ENCODE assay signal across 14 cellular contexts in the genomic region with DNA sequence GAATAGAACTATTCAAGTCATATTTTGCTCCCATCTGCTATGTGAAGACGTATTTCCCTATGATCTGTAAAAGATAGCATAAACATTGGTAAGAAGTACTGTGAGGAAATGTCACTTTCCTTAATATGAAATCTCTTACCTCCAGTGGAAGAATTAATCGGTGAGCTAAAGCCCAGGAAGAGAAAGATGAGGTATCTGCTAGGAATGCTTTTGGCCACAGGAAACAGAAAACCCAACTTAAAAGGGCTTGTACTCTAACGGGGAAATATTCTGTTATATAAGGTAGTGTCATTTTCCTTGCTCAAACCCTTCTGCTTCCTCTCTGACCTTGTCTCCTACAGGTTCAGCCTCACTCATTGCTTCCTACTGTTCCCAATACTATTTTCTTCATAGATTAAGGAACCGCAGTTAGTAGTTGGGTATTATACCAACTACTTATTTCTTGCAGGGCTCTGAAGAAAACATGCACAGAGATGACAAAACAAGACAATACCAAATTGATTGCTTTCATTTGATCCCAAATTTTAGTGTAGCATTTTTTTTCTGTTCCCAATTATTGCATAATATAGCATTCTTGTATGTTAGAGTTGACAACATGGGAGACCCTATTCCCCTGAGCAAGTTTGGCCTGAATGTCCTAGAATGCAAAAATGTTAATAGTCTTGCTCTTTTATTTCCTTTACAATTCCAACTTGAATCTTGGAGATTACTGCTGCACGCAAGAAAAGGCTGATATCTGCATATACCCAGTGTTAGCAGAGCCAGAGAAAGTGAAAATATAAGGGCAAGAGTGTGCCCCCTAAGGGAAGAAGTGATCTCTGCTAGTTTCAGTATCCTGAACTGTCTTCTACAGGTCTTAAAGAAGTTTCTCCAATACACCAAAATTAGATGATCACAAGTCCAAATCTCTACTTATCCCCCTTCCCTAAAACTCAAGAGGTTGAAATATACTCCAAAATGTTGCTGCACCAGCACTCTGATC.
DNase-seq lines count a peak whose midpoint lies in the region; ATAC-seq, FAIRE-seq and TF ChIP-seq lines count a peak whose summit lies in the region.
"Had no signal": no experiment of that assay in that cellular context is flagged by ENCODE, and none has a peak within 500 bp of the region (broad histone marks: within the 10 kb centered on the region; RNA-seq: fewer than 3 reads in every experiment).

No MANE protein-coding gene starts in this region.

- peak overlapping the region; percentile 56; the same call in 1 of the 2 replicates for H3K4me2 ChIP-seq in K562 (ENCODE audit: insufficient read depth, low read length)
- H3K4me2 ChIP-seq: A549 had no signal

- H3K4me1 Mint-ChIP-seq in progenitor cell of endocrine pancreas (ENCODE audit: low read depth) = peaks cover 11% of the 10 kb centered on the region

- peak; percentile 52 for FAIRE-seq in K562 (lab: Jason Lieb, UNC)
- FAIRE-seq: A549 had no signal

- peak; percentile 76 for ATAC-seq in K562
- no peak for ATAC-seq in HG03342 (IDR thresholded peaks at IDR 0.05; ENCODE audit: unreplicated experiment)
- no peak for ATAC-seq in HG03457 (IDR thresholded peaks at IDR 0.05; ENCODE audit: unreplicated experiment)
- ATAC-seq: A549 had no signal

- H3K9me1 ChIP-seq in K562 (ENCODE audit: control insufficient read depth, insufficient read depth, low read length) = no peaks in the 10 kb centered on the region

- no peak for TF ChIP-seq EP300 in K562 (IDR thresholded peaks at IDR 0.05; ENCODE audit: low read length)

- in situ Hi-C loops in K562 (cut with MboI) = no loop called here

- POLR2A ChIA-PET in K562 (lab: Yijun Ruan, JAX) = interaction anchor here (0.9 to 1.0 kb wide), 2 partner anchors 11 to 20 kb away, joined by 3 to 4 read pairs; no protein-coding TSS in a partner anchor

- no peaks in the 10 kb centered on the region for H4K20me1 ChIP-seq in K562 (replicated peaks; ENCODE audit: control insufficient read depth, insufficient read depth, low read length)

- peak overlapping the region; percentile 91 for H3K27ac ChIP-seq in K562 (ENCODE audit: extremely low read depth, low read depth, low read length)
- H3K27ac ChIP-seq: A549, left ventricle myocardium inferior, parathyroid adenoma had no signal

- TF ChIP-seq POLR2A in K562 (conservative IDR thresholded peaks at IDR 0.05) = no peak

- TF ChIP-seq CTCF in K562 (IDR thresholded peaks at IDR 0.05 in 2 of 3, conservative IDR thresholded peaks at IDR 0.05 in 1 of 3; ENCODE audit: insufficient read depth in 2 of 3, low read depth in 1 of 3, low read length in 3 of 3) (peak; percentile 33 to 49 (median 44); a peak in 4 of 6 replicates), progenitor cell of endocrine pancreas (IDR thresholded peaks at IDR 0.05; ENCODE audit: unreplicated experiment) (no peak)

- CTCF ChIA-PET in K562 (lab: Yijun Ruan, JAX; ENCODE audit: low intra/inter-chr PET ratio) = no interaction called here

- peak overlapping the region; percentile 94 for H2AFZ ChIP-seq in K562 (ENCODE audit: low read depth, low read length)
- H2AFZ ChIP-seq: parathyroid adenoma had no signal

- no peak overlapping the region for H3K4me3 ChIP-seq in K562
- H3K4me3 ChIP-seq: A549, left ventricle myocardium inferior had no signal

- peak; percentile 34 to 55 for TF ChIP-seq RAD21 in K562 (CRISPR knock-in tag; conservative IDR thresholded peaks at IDR 0.05 in 1 of 2, IDR thresholded peaks at IDR 0.05 in 1 of 2)

- peak overlapping the region in 1 of 2 experiments; percentile 55; a peak in 2 of 4 replicates for H3K9ac ChIP-seq in K562 (ENCODE audit: insufficient read depth in 1 of 2, low read depth in 2 of 2, low read length in 2 of 2)
- H3K9ac ChIP-seq: parathyroid adenoma had no signal

- whole genome bisulfite sequencing in K562 (ENCODE audit: insufficient coverage, low coverage, missing lambda C conversion rate) = 53% methylated on average over 5 of the region's 5 CpGs

- H3K4me3 Mint-ChIP-seq in progenitor cell of endocrine pancreas (ENCODE audit: low read depth) = no peak overlapping the region

- no peaks in the 10 kb centered on the region for H3K27me3 ChIP-seq in K562 (ENCODE audit: control insufficient read depth in 2 of 2, insufficient read depth in 2 of 2, low read length in 2 of 2)

- peaks cover 10 to 30% of the 10 kb centered on the region in 2 experiments for H3K4me1 ChIP-seq in K562 (replicated peaks in 1 of 2; ENCODE audit: control insufficient read depth in 2 of 2, insufficient read depth in 2 of 2, low read length in 2 of 2)
- H3K4me1 ChIP-seq: A549, parathyroid adenoma had no signal

- no TSS peak for BruUV-seq in K562 (replicated peaks; lab: Mats Ljungman, UMichigan)

- H3K9me3 Mint-ChIP-seq in progenitor cell of endocrine pancreas (ENCODE audit: low read depth) = no peaks in the 10 kb centered on the region

- H3K36me3 ChIP-seq in K562 (ENCODE audit: control insufficient read depth, insufficient read depth, low read length) = peaks cover 4% of the 10 kb centered on the region; the same call in 1 of the 3 replicates

- H3K36me3 Mint-ChIP-seq in progenitor cell of endocrine pancreas (ENCODE audit: insufficient read depth) = peaks cover 3% of the 10 kb centered on the region

- intact Hi-C loops in K562 (cut with micrococcal nuclease) = loop anchor here (2.0 kb wide), 1 partner anchor 99 kb away; a partner anchor contains a TSS

- H3K79me2 ChIP-seq in K562 (ENCODE audit: control insufficient read depth, insufficient read depth, low read length) = no peaks in the 10 kb centered on the region; the same call in 2 of the 3 replicates
- H3K79me2 ChIP-seq: parathyroid adenoma had no signal

- H3K27ac Mint-ChIP-seq in progenitor cell of endocrine pancreas = no peak overlapping the region

- H3K27me3 Mint-ChIP-seq in progenitor cell of endocrine pancreas = no peaks in the 10 kb centered on the region

- no peaks in the 10 kb centered on the region for H3K9me3 ChIP-seq in K562 (replicated peaks; ENCODE audit: control insufficient read depth, insufficient read depth, low read depth, low read length)
- H3K9me3 ChIP-seq: A549, left ventricle myocardium inferior had no signal

- DNase-seq in NOMO-1 treated with DMSO at 0.1 percent for 48 hours (lab: John Stamatoyannopoulos, UW; ENCODE audit: unreplicated experiment) = peak; percentile 35
- DNase-seq in NOMO-1 treated with dmso at 0.1 percent for 144 hours (lab: John Stamatoyannopoulos, UW; ENCODE audit: unreplicated experiment) = no peak
- peak; percentile 9 for DNase-seq in NAMALWA (ENCODE audit: low spot score)
- DNase-seq in K562 (ENCODE audit: extremely low read depth in 1 of 4, low spot score in 3 of 4) = peak in 2 of 4 experiments; percentile 19 to 36
- peak; percentile 25 for DNase-seq in renal cortical epithelial cell (ENCODE audit: low read depth)
- DNase-seq in progenitor cell of endocrine pancreas (ENCODE audit: low spot score, unreplicated experiment) = no peak
- DNase-seq: aorta, left ventricle myocardium inferior, NCI-H2227 treated with DMSO at 0.1 percent for 48 hours, substantia nigra had no signal

TF ChIP-seq in K562, 482 proteins besides CTCF, POLR2A, EP300 and RAD21:
- TF ChIP-seq TAF7 (tag; IDR thresholded peaks at IDR 0.05) (no peak), GTF2E2 (tag; IDR thresholded peaks at IDR 0.05) (0 out of 2 replicates have a peak, but pooled peaks have one; percentile 26), CEBPG (CRISPR knock-in tag; IDR thresholded peaks at IDR 0.05) (no peak), CEBPG (tag; conservative IDR thresholded peaks at IDR 0.05 in 1 of 2, IDR thresholded peaks at IDR 0.05 in 1 of 2) (peak; percentile 62 to 87), MTA3 (IDR thresholded peaks at IDR 0.05; ENCODE audit: borderline replicate concordance) (no peak), TAF1 (IDR thresholded peaks at IDR 0.05; ENCODE audit: control insufficient read depth, extremely low read depth, insufficient read depth, low read length, severe bottlenecking) (no peak), ZNF778 (CRISPR knock-in tag; IDR thresholded peaks at IDR 0.05) (no peak), TEAD4 (IDR thresholded peaks at IDR 0.05; ENCODE audit: low read length) (0 out of 2 replicates have a peak, but pooled peaks have one; percentile 9), TEAD4 (CRISPR knock-in tag; IDR thresholded peaks at IDR 0.05; ENCODE audit: borderline replicate concordance) (no peak), TCFL5 (CRISPR knock-in tag; conservative IDR thresholded peaks at IDR 0.05) (no peak), YBX1 (IDR thresholded peaks at IDR 0.05) (no peak), CEBPB (tag; IDR thresholded peaks at IDR 0.05) (peak; percentile 87), TARDBP (IDR thresholded peaks at IDR 0.05) (no peak), NFATC3 (IDR thresholded peaks at IDR 0.05) (no peak)
- TF ChIP-seq, protein P1, sequence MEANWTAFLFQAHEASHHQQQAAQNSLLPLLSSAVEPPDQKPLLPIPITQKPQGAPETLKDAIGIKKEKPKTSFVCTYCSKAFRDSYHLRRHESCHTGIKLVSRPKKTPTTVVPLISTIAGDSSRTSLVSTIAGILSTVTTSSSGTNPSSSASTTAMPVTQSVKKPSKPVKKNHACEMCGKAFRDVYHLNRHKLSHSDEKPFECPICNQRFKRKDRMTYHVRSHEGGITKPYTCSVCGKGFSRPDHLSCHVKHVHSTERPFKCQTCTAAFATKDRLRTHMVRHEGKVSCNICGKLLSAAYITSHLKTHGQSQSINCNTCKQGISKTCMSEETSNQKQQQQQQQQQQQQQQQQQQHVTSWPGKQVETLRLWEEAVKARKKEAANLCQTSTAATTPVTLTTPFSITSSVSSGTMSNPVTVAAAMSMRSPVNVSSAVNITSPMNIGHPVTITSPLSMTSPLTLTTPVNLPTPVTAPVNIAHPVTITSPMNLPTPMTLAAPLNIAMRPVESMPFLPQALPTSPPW (CRISPR knock-in tag; IDR thresholded peaks at IDR 0.05) = 0 out of 2 replicates have a peak, but pooled peaks have one; percentile 15

Comparison
In these comparisons a context has a peak if more than half of its experiments do, and no peak if none do; other contexts are left out.
1. DNase-seq: peak in NOMO-1 treated with DMSO at 0.1 percent for 48 hours (single experiment), NAMALWA (single experiment) and renal cortical epithelial cell (single experiment); none in NOMO-1 treated with dmso at 0.1 percent for 144 hours (single experiment) and progenitor cell of endocrine pancreas (single experiment).